ENCODE assay signal across 8 cellular contexts in the genomic region with DNA sequence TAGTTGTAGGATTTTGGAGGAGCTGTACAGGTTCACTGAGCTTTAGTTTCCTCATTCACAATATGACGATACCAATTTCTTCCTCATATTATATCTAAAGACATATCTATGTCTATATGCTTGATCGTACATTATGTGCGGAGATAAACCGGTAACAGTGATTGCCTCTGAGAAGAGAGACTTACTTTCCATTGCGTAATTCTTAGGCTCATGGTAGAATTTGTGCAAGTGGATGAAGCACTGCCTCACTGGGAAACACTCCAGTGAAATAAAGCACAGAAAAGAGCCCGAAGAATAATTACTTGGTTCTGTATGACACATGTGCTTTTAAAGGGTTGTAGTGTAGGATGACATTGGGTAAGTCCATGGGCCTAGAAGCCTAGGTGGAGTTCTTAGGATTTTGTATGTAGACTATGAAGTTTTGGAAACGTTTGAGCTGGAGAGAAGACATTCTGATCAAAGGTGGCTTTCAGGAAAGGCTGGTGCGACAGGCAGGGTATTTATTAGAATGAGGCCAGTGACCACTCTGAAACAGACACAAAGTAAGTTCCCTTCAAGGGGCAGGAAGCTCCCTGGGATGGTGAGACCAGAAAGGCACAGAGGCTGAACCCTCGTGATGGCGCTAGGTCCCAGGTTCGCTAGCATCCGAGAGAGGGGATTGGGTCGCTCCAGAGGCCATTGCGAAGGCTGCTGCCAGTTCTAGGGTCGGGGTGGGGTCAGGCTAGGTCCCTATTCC. TPM values are rescaled to one million over a fixed set of nuclear protein-coding genes. Genes with fewer than 3 reads are reported as not detected.
DNase-seq lines count a peak whose midpoint lies in the region; ATAC-seq and TF ChIP-seq lines count a peak whose summit lies in the region.

No MANE protein-coding gene starts in this region.

- no peaks in the 10 kb centered on the region for H3K27me3 Mint-ChIP-seq in CD4-positive, alpha-beta memory T cell

- H3K27ac Mint-ChIP-seq in CD4-positive, alpha-beta memory T cell, result peak overlapping the region; percentile 84 to 96 (median 91)

- H3K4me1 ChIP-seq in CD4-positive, alpha-beta memory T cell (ENCODE audit: insufficient read depth, low read length), result peaks cover 18% of the 10 kb centered on the region
- peaks cover 0 to 3% of the 10 kb centered on the region in 2 donors for H3K4me1 ChIP-seq in ascending aorta

- TF ChIP-seq CTCF in ascending aorta (IDR thresholded peaks at IDR 0.05), result no peak

- no peaks in the 10 kb centered on the region for H3K36me3 ChIP-seq in CD4-positive, alpha-beta memory T cell (ENCODE audit: insufficient read depth, low read length)
- H3K36me3 ChIP-seq in ascending aorta, result peaks cover 0 to 3% of the 10 kb centered on the region in 2 donors

- H3K4me3 Mint-ChIP-seq in CD4-positive, alpha-beta memory T cell, result peak overlapping the region; percentile 90 to 97 (median 94)

- H3K27me3 ChIP-seq in CD4-positive, alpha-beta memory T cell (ENCODE audit: insufficient read depth, low read length), result no peaks in the 10 kb centered on the region
- no peaks in the 10 kb centered on the region for H3K27me3 ChIP-seq in ascending aorta

- peak overlapping the region; percentile 78 for H3K27ac ChIP-seq in CD4-positive, alpha-beta memory T cell (ENCODE audit: low read depth, low read length)
- H3K27ac ChIP-seq in ascending aorta (peak overlapping the region; percentile 84 to 92), substantia nigra (ENCODE audit: low read depth, low read length, poor library complexity, severe bottlenecking) (peak overlapping the region; percentile 84)

- intact Hi-C loops in CD4-positive, alpha-beta memory T cell (cut with micrococcal nuclease), result loop anchor here (1.0 to 10.0 kb wide), 6 partner anchors 27 to 235 kb away; partner anchors contain the start of genes BRCC3, CMC4 and MTCP1
- intact Hi-C loops in ascending aorta (cut with DNase I), result loop anchor here (2.0 to 10.0 kb wide), 5 partner anchors 121 to 667 kb away; partner anchors contain the start of genes BRCC3, CMC4, MTCP1 and VAMP7
- intact Hi-C loops in posterior cingulate gyrus (cut with DNase I), result loop anchor here (1.0 to 10.0 kb wide), 2 partner anchors 49 to 141 kb away; partner anchors contain the start of genes BRCC3, CMC4, MTCP1 and RAB39B

- no peak for DNase-seq in CD4-positive, alpha-beta memory T cell
- DNase-seq in ascending aorta (ENCODE audit: low spot score in 2 of 2) (no peak), kidney glomerular epithelial cell (lab: John Stamatoyannopoulos, UW) (peak; percentile 16), substantia nigra (lab: John Stamatoyannopoulos, UW) (no peak), posterior cingulate gyrus (no peak)
- DNase-seq in NK-92 treated with Interleukin-12 subunit alpha and Interleukin-12 subunit beta, amount 100 ng/mL, for 24 hours (lab: John Stamatoyannopoulos, UW), result no peak

- H3K36me3 Mint-ChIP-seq in CD4-positive, alpha-beta memory T cell, result peaks cover 0 to 5% of the 10 kb centered on the region in 2 donors

- CTCF ChIA-PET in CD4-positive, alpha-beta memory T cell (lab: Charles Lee; ENCODE audit: partially characterized antibody), result interaction anchor here (0.8 to 2.9 kb wide), 13 partner anchors 10 to 121 kb away, joined by 3 to 20 read pairs (median 7); no protein-coding TSS in a partner anchor

- no peaks in the 10 kb centered on the region for H3K9me3 Mint-ChIP-seq in CD4-positive, alpha-beta memory T cell

- peak overlapping the region; percentile 76 to 79 for H3K4me3 ChIP-seq in CD4-positive, alpha-beta memory T cell (ENCODE audit: low read length in 2 of 2)
- peak overlapping the region; percentile 72 to 87 for H3K4me3 ChIP-seq in ascending aorta

- ATAC-seq in GM19452 (IDR thresholded peaks at IDR 0.05; ENCODE audit: unreplicated experiment), result peak; percentile 47
- ATAC-seq in HG03457 (IDR thresholded peaks at IDR 0.05; ENCODE audit: unreplicated experiment), result peak; percentile 23

- no peaks in the 10 kb centered on the region for H3K9me3 ChIP-seq in CD4-positive, alpha-beta memory T cell (ENCODE audit: control insufficient read depth in 1 of 2, low read length in 2 of 2)
- no peaks in the 10 kb centered on the region for H3K9me3 ChIP-seq in ascending aorta

- POLR2A ChIA-PET in CD4-positive, alpha-beta memory T cell (lab: Charles Lee; ENCODE audit: partially characterized antibody), result interaction anchor here (0.6 to 5.0 kb wide), 10 partner anchors 12 to 236 kb away, joined by 3 to 40 read pairs (median 4); partner anchors contain the start of genes FUNDC2 and RAB39B

- H3K4me1 Mint-ChIP-seq in CD4-positive, alpha-beta memory T cell, result peaks cover 17 to 36% (median 22%) of the 10 kb centered on the region in 4 donors

RNA-seq across cellular contexts. Expression of gene VBP1, which starts 0.6 kb away (rescaled TPM):
- total RNA-seq in CD4-positive, alpha-beta memory T cell, result 10 to 100 TPM; 30.8 to 33.9 TPM
- polyA plus RNA-seq in CD4-positive, alpha-beta memory T cell, result 100 to 1,000 TPM in 1 of 2 donors, 10 to 100 TPM in 1; 82.8 to 112 TPM
- total RNA-seq in ascending aorta, result 11.2 TPM

RNA-seq across cellular contexts. Expression of gene RAB39B, which starts 48.7 kb away (rescaled TPM):
- 10 to 100 TPM; 16.5 to 16.6 TPM for total RNA-seq in CD4-positive, alpha-beta memory T cell
- 1 to 10 TPM; 2.5 to 7.9 TPM for polyA plus RNA-seq in CD4-positive, alpha-beta memory T cell
- total RNA-seq in ascending aorta, result not detected

Comparison
In these comparisons a context has a peak if more than half of its experiments do, and no peak if none do; other contexts are left out.
1. RNA of gene RAB39B, which starts 48.7 kb away (total RNA-seq): 16.5 to 16.6 TPM in CD4-positive, alpha-beta memory T cell; not detected in ascending aorta (single experiment); every median in the first group is over 10 times any median in the second.
2. Peak in every context shown above with its lines, with median percentiles within 50 percentile points of each other: H3K27ac ChIP-seq.